22 cellular contexts compared by ENCODE assay signal in the genomic region with DNA sequence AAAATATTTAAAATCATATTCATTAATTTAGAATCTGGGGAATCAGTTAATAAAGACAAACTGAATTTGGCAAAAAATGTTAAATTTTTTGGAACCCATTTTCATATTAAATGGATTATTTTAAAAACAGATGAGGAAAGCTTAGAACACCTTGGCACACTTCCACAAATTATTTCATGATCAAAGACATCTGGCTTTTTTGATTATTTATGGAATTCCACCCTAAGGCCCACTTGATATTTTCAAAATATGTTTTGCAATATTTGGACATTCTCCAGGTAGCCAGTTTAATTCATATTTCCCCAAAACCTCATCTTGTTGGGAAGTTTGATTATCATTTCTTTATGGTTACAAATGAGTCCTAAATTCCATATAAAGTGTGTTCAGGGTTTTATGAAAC.
"Had no signal": no experiment of that assay in that cellular context is flagged by ENCODE, and none has a peak within 500 bp of the region (broad histone marks: within the 10 kb centered on the region; RNA-seq: fewer than 3 reads in every experiment).

No MANE protein-coding gene starts in this region.

- H3K4me3 ChIP-seq: Peyer's patch, SJCRH30 had no signal

- H3K36me3 ChIP-seq: brain microvascular endothelial cell, Peyer's patch, SJCRH30 had no signal

- H3K9me3 ChIP-seq: Peyer's patch, SJCRH30 had no signal

- H3K27me3 ChIP-seq: brain microvascular endothelial cell, Peyer's patch, SJCRH30 had no signal

- H3K4me1 ChIP-seq: Peyer's patch had no signal

- DNase-seq: activated CD4-positive, alpha-beta T cell treated with anti-CD3 and anti-CD28 coated beads for 1 hour; activated CD4-positive, alpha-beta T cell treated with anti-CD3 and anti-CD28 coated beads, Interleukin-2, amount 10 ng/mL, durations not matched to agents 24 days and 14 days; activated CD4-positive, alpha-beta T cell treated with anti-CD3 and anti-CD28 coated beads, Interleukin-2, amount 50 U/mL, for 48 hours; activated CD8-positive, alpha-beta memory T cell treated with anti-CD3 and anti-CD28 coated beads, Interleukin-2, amount 10 ng/mL, durations not matched to agents 7 days and 5 days; activated effector memory CD4-positive, alpha-beta T cell treated with Interleukin-2 at 50 U/mL for 16 hours; activated naive CD4-positive, alpha-beta T cell; activated T-cell treated with anti-CD3 and anti-CD28 coated beads, Interleukin-2, amount 50 U/mL, for 24 hours; amniotic stem cell; brain microvascular endothelial cell; cerebellar nuclear complex; Kasumi-1; KBM-7; NCI-H1048; NCI-H1417; NCI-H2081; NCI-H524; Peyer's patch; Right ventricle myocardium superior; SJCRH30; T-helper 17 cell; T-helper 9 cell had no signal

- H3K27ac ChIP-seq: brain microvascular endothelial cell, Peyer's patch, RWPE1, SJCRH30 had no signal
